Comparison of ENCODE assay signal across 1 cellular context in the genomic region with DNA sequence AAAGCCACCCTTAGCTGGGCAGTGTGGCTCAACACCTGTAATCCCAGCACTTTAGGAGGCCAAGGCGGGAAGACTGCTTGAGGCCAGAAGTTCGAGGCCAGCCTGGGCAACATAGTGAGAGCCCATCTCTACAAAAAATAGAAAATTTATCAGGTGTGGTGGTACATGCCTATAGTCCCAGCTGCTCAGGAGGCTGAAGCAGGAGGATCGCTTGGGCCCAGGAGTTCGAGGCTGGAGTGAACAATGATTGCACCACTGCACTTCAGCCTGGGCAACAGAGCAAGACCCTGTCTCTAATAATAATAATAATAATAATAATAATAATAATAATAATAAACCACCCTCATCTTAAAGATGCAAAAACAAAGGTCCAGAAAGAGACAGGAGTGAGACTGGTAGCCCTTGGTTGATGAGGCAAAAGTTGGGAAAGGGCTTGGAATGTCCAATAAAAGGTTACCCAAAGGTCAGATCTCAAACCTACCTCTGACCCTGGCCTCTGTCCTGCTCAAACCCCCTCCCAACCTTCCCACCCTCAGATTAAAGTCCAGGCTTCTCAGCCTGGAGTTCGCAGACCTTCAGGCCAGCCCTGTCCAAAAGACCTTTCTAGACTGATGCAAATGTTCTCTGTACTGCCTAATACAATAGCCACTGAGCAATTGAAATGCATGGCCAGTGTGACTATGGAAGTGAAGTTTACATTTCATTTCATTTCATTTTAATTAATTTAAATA.
A peak's percentile ranks its signal among the peaks of the same experiment; 100 is the strongest.
TF ChIP-seq lines count a peak whose summit lies in the region.

No MANE protein-coding gene starts in this region.

TF ChIP-seq in liver, 16 proteins besides CTCF, POLR2A, EP300 and RAD21 (continued from another document):
- TF ChIP-seq, protein P1, sequence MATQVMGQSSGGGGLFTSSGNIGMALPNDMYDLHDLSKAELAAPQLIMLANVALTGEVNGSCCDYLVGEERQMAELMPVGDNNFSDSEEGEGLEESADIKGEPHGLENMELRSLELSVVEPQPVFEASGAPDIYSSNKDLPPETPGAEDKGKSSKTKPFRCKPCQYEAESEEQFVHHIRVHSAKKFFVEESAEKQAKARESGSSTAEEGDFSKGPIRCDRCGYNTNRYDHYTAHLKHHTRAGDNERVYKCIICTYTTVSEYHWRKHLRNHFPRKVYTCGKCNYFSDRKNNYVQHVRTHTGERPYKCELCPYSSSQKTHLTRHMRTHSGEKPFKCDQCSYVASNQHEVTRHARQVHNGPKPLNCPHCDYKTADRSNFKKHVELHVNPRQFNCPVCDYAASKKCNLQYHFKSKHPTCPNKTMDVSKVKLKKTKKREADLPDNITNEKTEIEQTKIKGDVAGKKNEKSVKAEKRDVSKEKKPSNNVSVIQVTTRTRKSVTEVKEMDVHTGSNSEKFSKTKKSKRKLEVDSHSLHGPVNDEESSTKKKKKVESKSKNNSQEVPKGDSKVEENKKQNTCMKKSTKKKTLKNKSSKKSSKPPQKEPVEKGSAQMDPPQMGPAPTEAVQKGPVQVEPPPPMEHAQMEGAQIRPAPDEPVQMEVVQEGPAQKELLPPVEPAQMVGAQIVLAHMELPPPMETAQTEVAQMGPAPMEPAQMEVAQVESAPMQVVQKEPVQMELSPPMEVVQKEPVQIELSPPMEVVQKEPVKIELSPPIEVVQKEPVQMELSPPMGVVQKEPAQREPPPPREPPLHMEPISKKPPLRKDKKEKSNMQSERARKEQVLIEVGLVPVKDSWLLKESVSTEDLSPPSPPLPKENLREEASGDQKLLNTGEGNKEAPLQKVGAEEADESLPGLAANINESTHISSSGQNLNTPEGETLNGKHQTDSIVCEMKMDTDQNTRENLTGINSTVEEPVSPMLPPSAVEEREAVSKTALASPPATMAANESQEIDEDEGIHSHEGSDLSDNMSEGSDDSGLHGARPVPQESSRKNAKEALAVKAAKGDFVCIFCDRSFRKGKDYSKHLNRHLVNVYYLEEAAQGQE (IDR thresholded peaks at IDR 0.05), result no peak
- TF ChIP-seq, protein P2, sequence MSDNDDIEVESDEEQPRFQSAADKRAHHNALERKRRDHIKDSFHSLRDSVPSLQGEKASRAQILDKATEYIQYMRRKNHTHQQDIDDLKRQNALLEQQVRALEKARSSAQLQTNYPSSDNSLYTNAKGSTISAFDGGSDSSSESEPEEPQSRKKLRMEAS (IDR thresholded peaks at IDR 0.05), result no peak
- TF ChIP-seq, protein P3, sequence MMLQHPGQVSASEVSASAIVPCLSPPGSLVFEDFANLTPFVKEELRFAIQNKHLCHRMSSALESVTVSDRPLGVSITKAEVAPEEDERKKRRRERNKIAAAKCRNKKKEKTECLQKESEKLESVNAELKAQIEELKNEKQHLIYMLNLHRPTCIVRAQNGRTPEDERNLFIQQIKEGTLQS (IDR thresholded peaks at IDR 0.05), result no peak
- no peak for TF ChIP-seq EGR1 (IDR thresholded peaks at IDR 0.05; ENCODE audit: low read depth in 2 of 2)
- TF ChIP-seq HNF4A (conservative IDR thresholded peaks at IDR 0.05), result peak; percentile 88 to 97
- no peak for TF ChIP-seq GABPA (IDR thresholded peaks at IDR 0.05 in 1 of 2, conservative IDR thresholded peaks at IDR 0.05 in 1 of 2)
- TF ChIP-seq SP1 (IDR thresholded peaks at IDR 0.05), result peak; percentile 54
- no peak for TF ChIP-seq YY1 (IDR thresholded peaks at IDR 0.05)
- peak; percentile 73 to 93 for TF ChIP-seq RXRA (IDR thresholded peaks at IDR 0.05)
- TF ChIP-seq FOXA2 (IDR thresholded peaks at IDR 0.05), result no peak
- TF ChIP-seq TAF1 (conservative IDR thresholded peaks at IDR 0.05), result no peak
